ENCODE assay signal across 9 cellular contexts in genomic region chr7:150978136-150978789, GRCh38. TPM values are rescaled to one million over a fixed set of nuclear protein-coding genes. Genes with fewer than 3 reads are reported as not detected.
DNase-seq lines count a peak whose midpoint lies in the region; ATAC-seq, FAIRE-seq and TF ChIP-seq lines count a peak whose summit lies in the region.
"Had no signal": no experiment of that assay in that cellular context is flagged by ENCODE, and none has a peak within 500 bp of the region (broad histone marks: within the 10 kb centered on the region; RNA-seq: fewer than 3 reads in every experiment).

Gene KCNH2 (minus strand): TSS chr7:150978321. CDS start chr7:150977913, 408 bp downstream.

- no peak for TF ChIP-seq POLR2A in GM12891 (IDR thresholded peaks at IDR 0.05; ENCODE audit: low read depth, low read length)

- WGBS in psoas muscle, 3 donors = 0 to 7% (median 1%) methylated on average over 15 to 78 of the region's 78 CpGs

- POLR2A ChIA-PET in activated CD4-positive, alpha-beta memory T cell treated with anti-CD3 and anti-CD28 coated beads, Interleukin-2, amount 10 ng/mL, durations not matched to agents 7 days and 5 days (lab: Charles Lee) = interaction anchor here (0.7 kb wide), 1 partner anchor 18 kb away, joined by 3 read pairs; no protein-coding TSS in a partner anchor

- H3K36me3 Mint-ChIP-seq in activated CD4-positive, alpha-beta memory T cell treated with anti-CD3 and anti-CD28 coated beads, Interleukin-2, amount 10 ng/mL, durations not matched to agents 7 days and 5 days (ENCODE audit: low read depth) = peaks cover 2% of the 10 kb centered on the region

- no peak within 1 kb of the TSS for H3K27ac Mint-ChIP-seq in activated CD4-positive, alpha-beta memory T cell treated with anti-CD3 and anti-CD28 coated beads, Interleukin-2, amount 10 ng/mL, durations not matched to agents 7 days and 5 days

- H3K9ac ChIP-seq in ES-I3 (ENCODE audit: low read depth, low read length) = peak within 1 kb of the TSS; percentile 57; the same call in 1 of the 2 replicates

- intact Hi-C loops in head of caudate nucleus (cut with DNase I) (no loop called here), psoas muscle (cut with DNase I) (no loop called here)

- peaks cover 59% of the 10 kb centered on the region for H3K27me3 Mint-ChIP-seq in activated CD4-positive, alpha-beta memory T cell treated with anti-CD3 and anti-CD28 coated beads, Interleukin-2, amount 10 ng/mL, durations not matched to agents 7 days and 5 days

- peaks cover 0 to 89% (median 25%) of the 10 kb centered on the region in 3 donors for H3K27me3 ChIP-seq in psoas muscle (ENCODE audit: insufficient read depth in 3 of 3, low read length in 2 of 3)

- CTCF ChIA-PET in activated CD4-positive, alpha-beta memory T cell treated with anti-CD3 and anti-CD28 coated beads, Interleukin-2, amount 10 ng/mL, durations not matched to agents 7 days and 5 days (lab: Charles Lee) = interaction anchor here (1.3 to 1.4 kb wide), 2 partner anchors 31 to 134 kb away, joined by 4 to 6 read pairs; no protein-coding TSS in a partner anchor

- no peak within 1 kb of the TSS for H3K27ac ChIP-seq in psoas muscle

- no peak for TF ChIP-seq CTCF in psoas muscle (IDR thresholded peaks at IDR 0.05)

- H3K4me1 Mint-ChIP-seq in activated CD4-positive, alpha-beta memory T cell treated with anti-CD3 and anti-CD28 coated beads, Interleukin-2, amount 10 ng/mL, durations not matched to agents 7 days and 5 days = peaks cover 27% of the 10 kb centered on the region

- no peak for FAIRE-seq in GM12891 (lab: Jason Lieb, UNC)

- peak within 1 kb of the TSS; percentile 53 for H3K4me3 Mint-ChIP-seq in activated CD4-positive, alpha-beta memory T cell treated with anti-CD3 and anti-CD28 coated beads, Interleukin-2, amount 10 ng/mL, durations not matched to agents 7 days and 5 days

- no peaks in the 10 kb centered on the region for H3K9me3 ChIP-seq in ES-I3 (ENCODE audit: control insufficient read depth, insufficient read depth, low read length)
- H3K9me3 ChIP-seq in psoas muscle = no peaks in the 10 kb centered on the region

- H3K9me3 Mint-ChIP-seq in activated CD4-positive, alpha-beta memory T cell treated with anti-CD3 and anti-CD28 coated beads, Interleukin-2, amount 10 ng/mL, durations not matched to agents 7 days and 5 days = no peaks in the 10 kb centered on the region

- H3K4me1 ChIP-seq in ES-I3 (ENCODE audit: insufficient read depth, low read length) = peaks cover 21% of the 10 kb centered on the region; the same call in 1 of the 2 replicates
- peaks cover 5% of the 10 kb centered on the region for H3K4me1 ChIP-seq in psoas muscle

- DNase-seq in NCI-H187 (lab: John Stamatoyannopoulos, UW) (peak; percentile 92 to 93), head of caudate nucleus (peak in 41 of 42 donors; percentile 34 to 87 (median 76)), psoas muscle (no peak), Kasumi-1 (lab: John Stamatoyannopoulos, UW) (no peak), GM12891 (ENCODE audit: insufficient read length, low spot score) (no peak)
- no peak for DNase-seq in activated CD4-positive, alpha-beta memory T cell treated with anti-CD3 and anti-CD28 coated beads, Interleukin-2, amount 10 ng/mL, durations not matched to agents 7 days and 5 days

- ATAC-seq in psoas muscle = peak in 2 of 4 donors; percentile 23 to 65
- no peak for ATAC-seq in GM21367 (IDR thresholded peaks at IDR 0.05; ENCODE audit: unreplicated experiment)

- peak within 1 kb of the TSS; percentile 52 for H3K4me3 ChIP-seq in psoas muscle

- no peaks in the 10 kb centered on the region for H3K36me3 ChIP-seq in ES-I3 (ENCODE audit: insufficient read depth, low read length)
- no peaks in the 10 kb centered on the region for H3K36me3 ChIP-seq in psoas muscle (ENCODE audit: insufficient read depth in 1 of 2, low read depth in 1 of 2)

TF ChIP-seq in GM12891, 5 proteins besides CTCF, POLR2A, EP300 and RAD21:
- no peak for TF ChIP-seq POLR2AphosphoS5 (IDR thresholded peaks at IDR 0.05; ENCODE audit: low read depth, low read length)
- no peak for TF ChIP-seq TAF1 (IDR thresholded peaks at IDR 0.05; ENCODE audit: low read depth, low read length)
- no peak for TF ChIP-seq POU2F2 (IDR thresholded peaks at IDR 0.05; ENCODE audit: low read depth, low read length)
- no peak for TF ChIP-seq SPI1 (IDR thresholded peaks at IDR 0.05; ENCODE audit: low read depth, low read length)
- no peak for TF ChIP-seq PAX5 (IDR thresholded peaks at IDR 0.05; ENCODE audit: insufficient read depth, low read length, severe bottlenecking)

RNA-seq across cellular contexts. Expression of gene KCNH2, which starts in this region (rescaled TPM):
- under 1 TPM; 0.15 to 0.38 TPM for total RNA-seq in activated CD4-positive, alpha-beta memory T cell treated with anti-CD3 and anti-CD28 coated beads, Interleukin-2, amount 10 ng/mL, durations not matched to agents 7 days and 5 days
- total RNA-seq in psoas muscle = under 1 TPM; 0.21 to 0.39 (median 0.22) TPM
- under 1 TPM; 0.18 to 0.48 (median 0.20) TPM for polyA plus RNA-seq in psoas muscle
- polyA plus RNA-seq in GM12891 (2012; ENCODE audit: low read depth, missing spikeins) = 0.09 TPM
- total RNA-seq: RPMI7951 had no signal

Comparison
In these comparisons a context has a peak if more than half of its experiments do, and no peak if none do; other contexts are left out.
1. DNase-seq: peak in NCI-H187 (2 of 2) and head of caudate nucleus (41 of 42); none in activated CD4-positive, alpha-beta memory T cell treated with anti-CD3 and anti-CD28 coated beads, Interleukin-2, amount 10 ng/mL, durations not matched to agents 7 days and 5 days (single experiment), psoas muscle (0 of 2), Kasumi-1 (0 of 2) and GM12891 (single experiment).